14 cellular contexts compared by ENCODE assay signal in genomic region chr17:62827722-62828498, GRCh38. TPM values are rescaled to one million over a fixed set of nuclear protein-coding genes. Genes with fewer than 3 reads are reported as not detected.
A peak's percentile ranks its signal among the peaks of the same experiment; 100 is the strongest.
DNase-seq lines count a peak whose midpoint lies in the region; FAIRE-seq and TF ChIP-seq lines count a peak whose summit lies in the region.
"Had no signal": no experiment of that assay in that cellular context is flagged by ENCODE, and none has a peak within 500 bp of the region (broad histone marks: within the 10 kb centered on the region; RNA-seq: fewer than 3 reads in every experiment).

No MANE protein-coding gene starts in this region.

- H3K36me3 ChIP-seq in H1 (ENCODE audit: control insufficient read depth in 2 of 4, insufficient read depth in 4 of 4, low read length in 3 of 4) (no peaks in the 10 kb centered on the region), OCI-LY7 (ENCODE audit: insufficient read depth, low read length) (no peaks in the 10 kb centered on the region)
- H3K36me3 ChIP-seq: Peyer's patch, upper lobe of left lung had no signal

- no peak overlapping the region for H2BK15ac ChIP-seq in H1 (ENCODE audit: low read length)

- no peaks in the 10 kb centered on the region for H3K27me3 ChIP-seq in H1 (replicated peaks in 1 of 4; ENCODE audit: control insufficient read depth in 3 of 4, extremely low read depth in 1 of 4, insufficient read depth in 3 of 4, low read length in 3 of 4)
- H3K27me3 ChIP-seq: Peyer's patch, upper lobe of left lung had no signal

- no peak overlapping the region for H4K5ac ChIP-seq in H1 (ENCODE audit: insufficient read length, low read depth, low read length)

- peak; percentile 45 for FAIRE-seq in H54 (lab: Jason Lieb, UNC)
- FAIRE-seq in H1 (lab: Jason Lieb, UNC), result no peak

- no peak overlapping the region for H3K23ac ChIP-seq in H1 (ENCODE audit: insufficient read length)

- no peak overlapping the region for H2AK5ac ChIP-seq in H1 (ENCODE audit: low read depth, low read length)

- POLR2A ChIA-PET in H1 (lab: Charles Lee; ENCODE audit: partially characterized antibody) (no interaction called here), OCI-LY7 (lab: Charles Lee) (no interaction called here)

- BruUV-seq in OCI-LY7 (replicated peaks; lab: Mats Ljungman, UMichigan), result no TSS peak

- H3K4me1 ChIP-seq in H1 (replicated peaks in 1 of 4; ENCODE audit: control insufficient read depth in 3 of 4, insufficient read depth in 4 of 4, low read length in 3 of 4), result peaks cover 0 to 9% (median 6%) of the 10 kb centered on the region in 4 experiments; a peak in 4 of 7 replicates
- no peaks in the 10 kb centered on the region for H3K4me1 ChIP-seq in OCI-LY7 (ENCODE audit: insufficient read depth, low read length, poor library complexity, severe bottlenecking)
- H3K4me1 ChIP-seq: Peyer's patch had no signal

- H3K4ac ChIP-seq in H1 (replicated peaks; ENCODE audit: insufficient read length, low read depth, low read length), result no peak overlapping the region

- H3K23me2 ChIP-seq in H1 (ENCODE audit: low read depth, low read length), result no peaks in the 10 kb centered on the region

- H2BK20ac ChIP-seq in H1 (ENCODE audit: low read length), result no peak overlapping the region

- no peaks in the 10 kb centered on the region for H4K20me1 ChIP-seq in H1 (replicated peaks in 1 of 2; ENCODE audit: control insufficient read depth in 1 of 2, insufficient read depth in 2 of 2, low read length in 2 of 2)
- no peaks in the 10 kb centered on the region for H4K20me1 ChIP-seq in OCI-LY7 (ENCODE audit: insufficient read depth, low read length)

- no peak overlapping the region for H3K56ac ChIP-seq in H1 (replicated peaks; ENCODE audit: insufficient read length, low read depth, low read length)

- no peak for TF ChIP-seq EP300 in H1 (IDR thresholded peaks at IDR 0.05; ENCODE audit: borderline replicate concordance in 1 of 2, low read depth in 2 of 2, low read length in 2 of 2)

- no peaks in the 10 kb centered on the region for H3K9me2 ChIP-seq in OCI-LY7 (ENCODE audit: insufficient read depth, low read length)

- H3K4me2 ChIP-seq in H1 (ENCODE audit: insufficient read depth in 1 of 2, low read depth in 2 of 2, low read length in 2 of 2), result no peak overlapping the region
- H3K4me2 ChIP-seq in OCI-LY7 (ENCODE audit: low read length), result no peak overlapping the region

- TF ChIP-seq POLR2A in H54 (IDR thresholded peaks at IDR 0.05; ENCODE audit: low read depth, low read length), result no peak
- TF ChIP-seq POLR2A in H1 (IDR thresholded peaks at IDR 0.05; ENCODE audit: control extremely low read depth in 1 of 2, low read depth in 2 of 2, low read length in 2 of 2), result no peak

- H4K8ac ChIP-seq in H1 (ENCODE audit: extremely low read depth, insufficient read depth, low read length), result no peak overlapping the region

- H4K91ac ChIP-seq in H1 (replicated peaks; ENCODE audit: insufficient read length, low read length), result no peak overlapping the region

- TF ChIP-seq CTCF in H1 (IDR thresholded peaks at IDR 0.05; ENCODE audit: control extremely low read depth in 1 of 3, insufficient read depth in 1 of 3, low read depth in 1 of 3, low read length in 3 of 3) (no peak), OCI-LY7 (conservative IDR thresholded peaks at IDR 0.05; ENCODE audit: low read length) (no peak)

- no peak overlapping the region for H2BK5ac ChIP-seq in H1 (ENCODE audit: low read depth, low read length)

- no peaks in the 10 kb centered on the region for H3K79me1 ChIP-seq in H1 (ENCODE audit: low read depth, low read length)

- H3K14ac ChIP-seq in H1 (ENCODE audit: insufficient read length), result no peak overlapping the region

- H3K18ac ChIP-seq in H1 (ENCODE audit: extremely low read depth, low read length), result no peak overlapping the region

- DNase-seq in H54 (ENCODE audit: insufficient read length, low spot score), result no peak
- peak; percentile 42 for DNase-seq in OCI-M1 (lab: John Stamatoyannopoulos, UW)
- DNase-seq in H1 (ENCODE audit: low read depth in 1 of 2, low spot score in 2 of 2), result no peak
- DNase-seq in retina, result peak; percentile 34
- DNase-seq in stimulated activated CD8-positive, alpha-beta memory T cell treated with anti-CD3 and anti-CD28 coated beads, Interleukin-4, amount 100 ng/mL, for 48 hours, result no peak
- no peak for DNase-seq in OCI-LY7 (ENCODE audit: low spot score)
- DNase-seq in medulla oblongata (ENCODE audit: extremely low spot score), result no peak
- DNase-seq in activated CD4-positive, CD25-positive, alpha-beta regulatory T cell (lab: John Stamatoyannopoulos, UW), result no peak
- DNase-seq: activated effector memory CD4-positive, alpha-beta T cell treated with Interleukin-2 at 50 U/mL for 16 hours; cortex of kidney; DMS153; Peyer's patch; upper lobe of left lung had no signal

- no peak overlapping the region for H3K9ac ChIP-seq in H1 (replicated peaks in 1 of 4; ENCODE audit: extremely low read depth in 1 of 4, low read depth in 3 of 4, low read length in 3 of 4)

- H2BK12ac ChIP-seq in H1 (ENCODE audit: low read depth, low read length), result no peak overlapping the region

- H3K79me2 ChIP-seq in H1 (ENCODE audit: control insufficient read depth in 1 of 2, insufficient read depth in 2 of 2, low read length in 2 of 2) (no peaks in the 10 kb centered on the region), OCI-LY7 (ENCODE audit: insufficient read depth, low read depth, low read length) (no peaks in the 10 kb centered on the region)

- H2AFZ ChIP-seq in H1 (ENCODE audit: low read length) (0 out of 2 replicates have a peak overlapping the region, but pooled peaks have one; percentile 18), OCI-LY7 (ENCODE audit: low read length) (no peak overlapping the region)

- H2BK120ac ChIP-seq in H1 (replicated peaks; ENCODE audit: low read depth, low read length), result no peak overlapping the region

- TF ChIP-seq RAD21 in H1 (IDR thresholded peaks at IDR 0.05 in 1 of 2, conservative IDR thresholded peaks at IDR 0.05 in 1 of 2; ENCODE audit: low read depth in 2 of 2, low read length in 2 of 2), result no peak

- WGBS in H1 (ENCODE audit: extremely low coverage in 1 of 2, insufficient coverage in 1 of 2, insufficient read length in 1 of 2, insufficient replicate concordance in 2 of 2, low coverage in 1 of 2, low lambda C conversion rate in 2 of 2, missing lambda C conversion rate in 1 of 2), 2 experiments, result 87% methylated on average over 10 of the region's 10 CpGs; no CpG with 5 or more reads in 1 of the 2 experiments

- no peak overlapping the region for H3K27ac ChIP-seq in H1 (ENCODE audit: low read depth, low read length)
- H3K27ac ChIP-seq in OCI-LY7 (ENCODE audit: low read depth, low read length, poor library complexity, severe bottlenecking), result no peak overlapping the region
- H3K27ac ChIP-seq: Peyer's patch, upper lobe of left lung had no signal

- no peaks in the 10 kb centered on the region for H3K9me3 ChIP-seq in H1 (ENCODE audit: insufficient read depth in 2 of 2, low read depth in 1 of 2, low read length in 1 of 2)
- no peaks in the 10 kb centered on the region for H3K9me3 ChIP-seq in OCI-LY7 (ENCODE audit: low read length)
- H3K9me3 ChIP-seq: Peyer's patch, upper lobe of left lung had no signal

- intact Hi-C loops in OCI-LY7 (cut with micrococcal nuclease; ENCODE audit: unreplicated experiment), result no loop called here

- CTCF ChIA-PET in H1 (lab: Charles Lee; ENCODE audit: partially characterized antibody), result interaction anchor here (0.7 to 1.1 kb wide), 3 partner anchors 19 to 639 kb away, joined by 3 read pairs; no protein-coding TSS in a partner anchor
- CTCF ChIA-PET in OCI-LY7 (lab: Charles Lee; ENCODE audit: unreplicated experiment), result no interaction called here

- H3K4me3 ChIP-seq in H1 (ENCODE audit: extremely low read depth in 1 of 4, insufficient read depth in 2 of 4, low read depth in 3 of 4, low read length in 4 of 4), result no peak overlapping the region
- no peak overlapping the region for H3K4me3 ChIP-seq in OCI-LY7 (ENCODE audit: low read depth, low read length, poor library complexity, severe bottlenecking)
- H3K4me3 ChIP-seq: lung, Peyer's patch, upper lobe of left lung had no signal

TF ChIP-seq in H1, 55 proteins besides CTCF, POLR2A, EP300 and RAD21:
- no peak for TF ChIP-seq SP2 (IDR thresholded peaks at IDR 0.05; ENCODE audit: low read length)
- no peak for TF ChIP-seq NRF1 (IDR thresholded peaks at IDR 0.05; ENCODE audit: low read depth, low read length)
- no peak for TF ChIP-seq CREB1 (IDR thresholded peaks at IDR 0.05)
- no peak for TF ChIP-seq EZH2 (IDR thresholded peaks at IDR 0.05; ENCODE audit: low read depth, low read length, severe bottlenecking)
- TF ChIP-seq USF2 (IDR thresholded peaks at IDR 0.05; ENCODE audit: low read length), result no peak
- no peak for TF ChIP-seq TCF12 (IDR thresholded peaks at IDR 0.05; ENCODE audit: low read depth, low read length)
- no peak for TF ChIP-seq BACH1 (IDR thresholded peaks at IDR 0.05; ENCODE audit: low read length)
- TF ChIP-seq SIN3A (conservative IDR thresholded peaks at IDR 0.05 in 1 of 2, IDR thresholded peaks at IDR 0.05 in 1 of 2; ENCODE audit: low read depth in 1 of 2, low read length in 2 of 2), result no peak
- no peak for TF ChIP-seq HDAC6 (IDR thresholded peaks at IDR 0.05; ENCODE audit: low read depth, low read length)

RNA-seq across cellular contexts. Expression of gene MARCHF10, which starts 19.8 kb away (rescaled TPM):
- total RNA-seq in H1 (2021; fragmentation: NEBNext Ultra II Directional; extraction: Animal tissue kit (Norgen Biotek cat#: 25700)), result 0.48 and 1.1 TPM in 2 replicates
- polyA plus RNA-seq in H1 (2011; rRNA removed), result 0.73 and 1.3 TPM in 2 replicates
- 0.31 TPM for polyA plus RNA-seq in H1 (2011; cell fraction: cytosol; rRNA removed)
- 0.78 TPM for polyA plus RNA-seq in H1 (2011; cell fraction: nucleus; rRNA removed)
- polyA plus RNA-seq in H1 (2012, experiment 1 of 2), result 0.59 to 1.1 TPM (median 0.63 TPM) in 4 replicates
- 0.81 TPM for polyA plus RNA-seq in H1 (2012, experiment 2 of 2)
- polyA plus RNA-seq in H1 (2013, experiment 1 of 2), result 0.41 TPM
- 0.53 TPM for polyA plus RNA-seq in H1 (2013, experiment 2 of 2)
- polyA minus RNA-seq in H1 (2011; rRNA and poly(A)+ RNA removed), result 0.32 TPM in 2 replicates
- not detected for polyA minus RNA-seq in H1 (2011; cell fraction: cytosol; rRNA and poly(A)+ RNA removed)
- 0.80 TPM for polyA minus RNA-seq in H1 (2011; cell fraction: nucleus; rRNA and poly(A)+ RNA removed)
- total RNA-seq in OCI-LY7 (2014; rRNA removed; shearing (Covaris generic)), result not detected in 2 replicates
- not detected in 2 replicates for total RNA-seq in OCI-LY7 (2022)
- total RNA-seq: Peyer's patch had no signal

Comparison
In these comparisons a context has a peak if more than half of its experiments do, and no peak if none do; other contexts are left out.
1. DNase-seq: peak in OCI-M1 (single experiment) and retina (single experiment); none in H54 (single experiment), H1 (0 of 2), stimulated activated CD8-positive, alpha-beta memory T cell treated with anti-CD3 and anti-CD28 coated beads, Interleukin-4, amount 100 ng/mL, for 48 hours (single experiment), OCI-LY7 (single experiment), medulla oblongata (single experiment) and activated CD4-positive, CD25-positive, alpha-beta regulatory T cell (0 of 4).